ENCODE assay signal across 17 cellular contexts in the genomic region with DNA sequence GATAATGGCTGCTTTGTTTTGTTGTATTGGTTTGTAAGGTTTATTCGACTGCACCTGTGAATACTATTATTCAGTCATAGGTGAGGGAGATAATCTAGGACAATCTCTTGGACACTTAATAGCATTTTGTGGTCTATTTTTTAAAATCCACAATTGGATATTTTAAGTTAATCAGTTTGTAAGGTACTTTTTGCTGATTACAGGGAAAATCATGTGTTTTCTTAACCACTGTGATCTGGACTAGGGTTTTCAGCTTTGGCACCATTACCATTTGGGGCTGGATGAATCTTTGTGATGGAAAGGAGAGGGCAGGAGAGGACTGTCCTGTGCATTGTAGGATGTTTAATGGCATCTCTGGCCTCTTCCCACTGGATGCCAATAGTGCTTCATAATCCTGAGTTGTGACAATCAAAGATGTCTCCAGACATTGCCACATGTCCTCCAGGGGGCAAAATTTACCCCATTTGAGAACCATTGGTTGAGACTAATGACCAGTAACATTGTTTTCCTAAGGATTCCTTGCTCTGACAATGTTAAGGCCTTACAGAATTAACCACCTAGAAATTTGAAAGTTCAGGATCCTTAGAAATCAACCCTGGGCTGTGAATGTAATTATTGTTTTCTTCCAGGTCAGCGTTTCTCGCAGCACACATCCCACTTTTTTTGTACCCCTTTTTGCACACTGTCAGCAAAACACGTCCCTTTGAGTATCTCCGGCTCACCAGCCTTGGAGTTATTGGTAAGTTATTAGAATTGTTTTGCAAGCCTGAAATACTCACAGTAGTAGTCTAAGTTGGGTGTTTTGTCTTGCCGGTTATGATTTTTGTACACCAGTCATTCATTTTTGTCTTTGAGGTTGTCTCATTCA. TPM values are rescaled to one million over a fixed set of nuclear protein-coding genes. Genes with fewer than 3 reads are reported as not detected.
DNase-seq lines count a peak whose midpoint lies in the region; ATAC-seq, FAIRE-seq and TF ChIP-seq lines count a peak whose summit lies in the region.
"Had no signal": no experiment of that assay in that cellular context is flagged by ENCODE, and none has a peak within 500 bp of the region (broad histone marks: within the 10 kb centered on the region; RNA-seq: fewer than 3 reads in every experiment).

No MANE protein-coding gene starts in this region.

- TF ChIP-seq CTCF in DND-41 (IDR thresholded peaks at IDR 0.05; ENCODE audit: borderline replicate concordance, extremely low read depth, low read length, poor library complexity, severe bottlenecking) = peak; percentile 16
- peak; percentile 17; the same call in 1 of the 2 replicates for TF ChIP-seq CTCF in HEK293 (tag by site-specific recombination; IDR thresholded peaks at IDR 0.05)
- peak in 1 of 3 experiments; percentile 1 for TF ChIP-seq CTCF in keratinocyte (optimal IDR thresholded peaks at IDR 0.05 in 1 of 3, IDR thresholded peaks at IDR 0.05 in 1 of 3, conservative IDR thresholded peaks at IDR 0.05 in 1 of 3; ENCODE audit: extremely low read depth in 1 of 3, insufficient read depth in 2 of 3, low read length in 3 of 3)

- H3K9me3 ChIP-seq in DND-41 (ENCODE audit: insufficient read depth, low read length, severe bottlenecking) = no peaks in the 10 kb centered on the region
- no peaks in the 10 kb centered on the region for H3K9me3 ChIP-seq in HEK293 (ENCODE audit: control insufficient read depth, insufficient read depth, low read depth, low read length)
- H3K9me3 ChIP-seq in keratinocyte (ENCODE audit: control insufficient read depth, low read depth, low read length) = no peaks in the 10 kb centered on the region
- H3K9me3 ChIP-seq: ascending aorta, testis had no signal

- H3K27ac ChIP-seq in DND-41 (ENCODE audit: low read length) = no peak overlapping the region
- no peak overlapping the region for H3K27ac ChIP-seq in HEK293 (ENCODE audit: extremely low read depth, low read depth, low read length)
- no peak overlapping the region for H3K27ac ChIP-seq in keratinocyte (ENCODE audit: control insufficient read depth, insufficient read depth, low read length)
- H3K27ac ChIP-seq: ascending aorta, parathyroid adenoma, testis had no signal

- no peaks in the 10 kb centered on the region for H3K27me3 ChIP-seq in DND-41 (ENCODE audit: insufficient read depth, low read length, poor library complexity)
- no peaks in the 10 kb centered on the region for H3K27me3 ChIP-seq in keratinocyte (ENCODE audit: control insufficient read depth, extremely low read depth, insufficient read depth, low read length)
- H3K27me3 ChIP-seq: ascending aorta, testis had no signal

- H3K4me1 ChIP-seq in DND-41 (ENCODE audit: insufficient read depth, low read length) (no peaks in the 10 kb centered on the region), HEK293 (ENCODE audit: control insufficient read depth, insufficient read depth, low read length) (no peaks in the 10 kb centered on the region), keratinocyte (ENCODE audit: control insufficient read depth, extremely low read depth, insufficient read depth, low read length) (peaks cover 10% of the 10 kb centered on the region)
- H3K4me1 ChIP-seq: ascending aorta, parathyroid adenoma, testis had no signal

- no peaks in the 10 kb centered on the region for H3K9me1 ChIP-seq in keratinocyte (ENCODE audit: control insufficient read depth, extremely low read depth, insufficient read depth, low read length)

- H3K79me2 ChIP-seq in DND-41 (ENCODE audit: insufficient read depth, low read length) = peaks cover 60% of the 10 kb centered on the region
- peaks cover 2% of the 10 kb centered on the region for H3K79me2 ChIP-seq in keratinocyte (ENCODE audit: control insufficient read depth, insufficient read depth, low read length)

- dilution Hi-C loops in keratinocyte (cut with MboI; ENCODE audit: extremely low pct_ligation_motif_present, low sequenced_read_pairs) = no loop called here

- FAIRE-seq in keratinocyte (lab: Jason Lieb, UNC) = peak; percentile 53
- FAIRE-seq: frontal cortex had no signal

- CTCF ChIA-PET in HEK293 (lab: Yijun Ruan, JAX) = no interaction called here

- H3K36me3 ChIP-seq in DND-41 (ENCODE audit: insufficient read depth, low read length) (peaks cover 86% of the 10 kb centered on the region), HEK293 (ENCODE audit: control insufficient read depth in 2 of 2, insufficient read depth in 1 of 2, low read length in 2 of 2) (peaks cover 72 to 84% of the 10 kb centered on the region in 2 experiments), keratinocyte (ENCODE audit: control insufficient read depth in 2 of 2, extremely low read depth in 1 of 2, insufficient read depth in 2 of 2, low read length in 2 of 2) (peaks cover 8 to 21% of the 10 kb centered on the region in 2 experiments)

- H3K4me2 ChIP-seq in DND-41 (ENCODE audit: insufficient read depth, low read length) (no peak overlapping the region), keratinocyte (ENCODE audit: control insufficient read depth, extremely low read depth, insufficient read depth, low read depth, low read length) (no peak overlapping the region)

- no peak for ATAC-seq in DND-41 (ENCODE audit: insufficient read depth, low read depth)
- ATAC-seq in SK-N-SH treated with all-trans-retinoic acid at 6 μM for 48 hours = peak; percentile 55; the same call in 2 of the 3 replicates

- POLR2A ChIA-PET in HEK293 (lab: Yijun Ruan, JAX) = no interaction called here

- H2AFZ ChIP-seq in DND-41 (ENCODE audit: low read depth, low read length) (no peak overlapping the region), keratinocyte (ENCODE audit: control insufficient read depth, low read length) (no peak overlapping the region)
- H2AFZ ChIP-seq: parathyroid adenoma had no signal

- H4K20me1 ChIP-seq in DND-41 (ENCODE audit: insufficient read depth, low read length) = peaks cover 32% of the 10 kb centered on the region
- H4K20me1 ChIP-seq in keratinocyte (ENCODE audit: control insufficient read depth, extremely low read depth, insufficient read depth, low read length) = no peaks in the 10 kb centered on the region

- no peak for DNase-seq in DND-41
- DNase-seq in keratinocyte (ENCODE audit: low read depth, low spot score) = no peak
- no peak for DNase-seq in OCI-M2 (lab: John Stamatoyannopoulos, UW; ENCODE audit: unreplicated experiment)
- DNase-seq in T1000 (lab: John Stamatoyannopoulos, UW) = no peak
- no peak for DNase-seq in germinal center (ENCODE audit: low spot score)
- DNase-seq: activated CD4-positive, alpha-beta T cell treated with anti-CD3 and anti-CD28 coated beads for 48 hours; activated naive CD4-positive, alpha-beta T cell treated with Interleukin-2 at 50 U/mL for 16 hours; NCI-H146; NCI-H446; stimulated activated CD4-positive, alpha-beta T cell treated with anti-CD3 and anti-CD28 coated beads, Interleukin-4, amount 100 ng/mL, for 1 hour; testis had no signal

- H3K4me3 ChIP-seq in DND-41 (ENCODE audit: low read depth in 1 of 2, low read length in 2 of 2) (no peak overlapping the region), HEK293 (ENCODE audit: low read depth, low read length) (no peak overlapping the region), keratinocyte (ENCODE audit: control insufficient read depth in 2 of 3, extremely low read depth in 1 of 3, insufficient read depth in 2 of 3, low read depth in 1 of 3, low read length in 3 of 3) (no peak overlapping the region)
- H3K4me3 ChIP-seq: ascending aorta, SK-N-MC, testis had no signal

- H3K9ac ChIP-seq in DND-41 (ENCODE audit: low read depth, low read length) (no peak overlapping the region), keratinocyte (ENCODE audit: control insufficient read depth, extremely low read depth, insufficient read depth, low read length) (no peak overlapping the region)
- H3K9ac ChIP-seq: parathyroid adenoma had no signal

TF ChIP-seq in HEK293, 187 proteins besides CTCF, POLR2A, EP300 and RAD21 (continues in another document):
- TF ChIP-seq ZNF121 (tag by site-specific recombination; IDR thresholded peaks at IDR 0.05) (no peak), TRIM28 (IDR thresholded peaks at IDR 0.05; ENCODE audit: borderline replicate concordance, low read length) (no peak), ZNF223 (tag by site-specific recombination; IDR thresholded peaks at IDR 0.05) (no peak), ZNF157 (tag by site-specific recombination; IDR thresholded peaks at IDR 0.05) (no peak)

RNA-seq across cellular contexts. Expression of a gene that starts 15.6 kb away (rescaled TPM):
- 41.9 to 66.7 TPM (median 48.1 TPM) in 3 replicates for polyA plus RNA-seq in keratinocyte
- 5.2 TPM for polyA plus RNA-seq in keratinocyte (2011; ENCODE audit: low read depth)
- 30.4 and 55.7 TPM in 2 replicates for polyA plus RNA-seq in keratinocyte (2011; cell fraction: cytosol; rRNA removed)
- polyA plus RNA-seq in keratinocyte (2011; cell fraction: nucleus; rRNA removed) = 42.5 and 44.0 TPM in 2 replicates
- polyA plus RNA-seq in keratinocyte (2012; ENCODE audit: low replicate concordance) = 23.1 and 28.9 TPM in 2 replicates
- polyA minus RNA-seq in keratinocyte = 49.6 to 95.6 TPM (median 74.7 TPM) in 3 replicates
- 49.5 TPM for polyA minus RNA-seq in keratinocyte (2011; cell fraction: cytosol; rRNA and poly(A)+ RNA removed)
- polyA minus RNA-seq in keratinocyte (2011; cell fraction: nucleus; rRNA and poly(A)+ RNA removed) = 27.0 and 38.7 TPM in 2 replicates

RNA-seq across cellular contexts. Expression of a gene that starts 16.1 kb away (rescaled TPM):
- 2.2 to 4.2 TPM (median 2.7 TPM) in 3 replicates for polyA plus RNA-seq in keratinocyte
- 6.4 TPM for polyA plus RNA-seq in keratinocyte (2011; ENCODE audit: low read depth)
- polyA plus RNA-seq in keratinocyte (2011; cell fraction: cytosol; rRNA removed) = 0.97 and 2.1 TPM in 2 replicates
- 2.9 and 3.0 TPM in 2 replicates for polyA plus RNA-seq in keratinocyte (2011; cell fraction: nucleus; rRNA removed)
- polyA plus RNA-seq in keratinocyte (2012; ENCODE audit: low replicate concordance) = 2.0 and 2.7 TPM in 2 replicates
- polyA minus RNA-seq in keratinocyte = 3.5 to 11.3 TPM (median 5.9 TPM) in 3 replicates
- polyA minus RNA-seq in keratinocyte (2011; cell fraction: cytosol; rRNA and poly(A)+ RNA removed) = 4.4 TPM
- 5.5 and 11.1 TPM in 2 replicates for polyA minus RNA-seq in keratinocyte (2011; cell fraction: nucleus; rRNA and poly(A)+ RNA removed)

RNA-seq across cellular contexts. Expression of a gene that starts 23.5 kb away (rescaled TPM):
- 10.2 to 15.3 TPM (median 13.2 TPM) in 3 replicates for polyA plus RNA-seq in keratinocyte
- polyA plus RNA-seq in keratinocyte (2011; ENCODE audit: low read depth) = 1.5 TPM
- polyA plus RNA-seq in keratinocyte (2011; cell fraction: cytosol; rRNA removed) = 4.9 TPM in 2 replicates
- 25.5 and 31.4 TPM in 2 replicates for polyA plus RNA-seq in keratinocyte (2011; cell fraction: nucleus; rRNA removed)
- polyA plus RNA-seq in keratinocyte (2012; ENCODE audit: low replicate concordance) = 2.5 and 10.4 TPM in 2 replicates
- 11.0 to 18.0 TPM (median 16.2 TPM) in 3 replicates for polyA minus RNA-seq in keratinocyte
- polyA minus RNA-seq in keratinocyte (2011; cell fraction: cytosol; rRNA and poly(A)+ RNA removed) = 3.6 TPM
- 4.6 and 14.4 TPM in 2 replicates for polyA minus RNA-seq in keratinocyte (2011; cell fraction: nucleus; rRNA and poly(A)+ RNA removed)
